ENCODE assay signal across 22 cellular contexts in genomic region chr5:116951217-116951616, GRCh38.
A peak's percentile ranks its signal among the peaks of the same experiment; 100 is the strongest.
DNase-seq lines count a peak whose midpoint lies in the region; ATAC-seq, FAIRE-seq and TF ChIP-seq lines count a peak whose summit lies in the region.
"Had no signal": no experiment of that assay in that cellular context is flagged by ENCODE, and none has a peak within 500 bp of the region (broad histone marks: within the 10 kb centered on the region; RNA-seq: fewer than 3 reads in every experiment).

No MANE protein-coding gene starts in this region.

- DNase-seq in HepG2 (ENCODE audit: low spot score) (no peak), right lobe of liver (no peak), K562 (ENCODE audit: extremely low read depth in 1 of 4, low spot score in 3 of 4) (no peak), activated gamma-delta T cell (lab: John Stamatoyannopoulos, UW) (no peak)
- DNase-seq: ACHN; CD4-positive, alpha-beta T cell; CD8-positive, alpha-beta T cell; COR-L47; DMS 273 treated with DMSO at 0.1 percent for 48 hours; DMS153; DMS53; DMS79; DND-41; EL; GDM1 had no signal

- H2AFZ ChIP-seq in HepG2 (ENCODE audit: low read length) (no peak overlapping the region), K562 (ENCODE audit: low read depth, low read length) (no peak overlapping the region)

- H4K20me1 ChIP-seq in HepG2 (ENCODE audit: insufficient read depth, low read length) (no peaks in the 10 kb centered on the region), K562 (replicated peaks; ENCODE audit: control insufficient read depth, insufficient read depth, low read length) (no peaks in the 10 kb centered on the region)
- H4K20me1 ChIP-seq: BLaER1 treated with 17β-estradiol and CSF1 and Interleukin-3, amounts not matched to agents 10 nM and 100 nM had no signal

- H3K4me3 ChIP-seq in HepG2 (replicated peaks in 1 of 3; ENCODE audit: insufficient read depth in 1 of 3, low read depth in 2 of 3, low read length in 3 of 3) (no peak overlapping the region), right lobe of liver (no peak overlapping the region), K562 (no peak overlapping the region)
- H3K4me3 ChIP-seq: BLaER1 treated with 17β-estradiol and CSF1 and Interleukin-3, amounts not matched to agents 10 nM and 100 nM; GM12878 had no signal

- intact Hi-C loops in HepG2 (cut with micrococcal nuclease; ENCODE audit: unreplicated experiment) (no loop called here), right lobe of liver (cut with DNase I) (no loop called here), K562 (cut with micrococcal nuclease) (no loop called here)

- H3K4me1 ChIP-seq in HepG2 (ENCODE audit: insufficient read depth, low read length) (no peaks in the 10 kb centered on the region), right lobe of liver (no peaks in the 10 kb centered on the region), K562 (replicated peaks in 1 of 2; ENCODE audit: control insufficient read depth in 2 of 2, insufficient read depth in 2 of 2, low read length in 2 of 2) (no peaks in the 10 kb centered on the region)

- H3K36me3 ChIP-seq in HepG2 (replicated peaks in 1 of 2; ENCODE audit: control insufficient read depth in 1 of 2, insufficient read depth in 2 of 2, low read length in 2 of 2) (no peaks in the 10 kb centered on the region), right lobe of liver (no peaks in the 10 kb centered on the region), K562 (ENCODE audit: control insufficient read depth, insufficient read depth, low read length) (no peaks in the 10 kb centered on the region)
- H3K36me3 ChIP-seq: BLaER1 treated with 17β-estradiol and CSF1 and Interleukin-3, amounts not matched to agents 10 nM and 100 nM had no signal

- CTCF ChIA-PET in HepG2 (lab: Yijun Ruan, JAX; ENCODE audit: low intra/inter-chr PET ratio, low total read pairs) (no interaction called here), K562 (lab: Yijun Ruan, JAX; ENCODE audit: low intra/inter-chr PET ratio) (no interaction called here)

- no peak for TF ChIP-seq EP300 in HepG2 (IDR thresholded peaks at IDR 0.05; ENCODE audit: low read depth in 2 of 2, low read length in 2 of 2)
- TF ChIP-seq EP300 in HepG2 (CRISPR knock-in tag; IDR thresholded peaks at IDR 0.05; ENCODE audit: borderline replicate concordance) = no peak
- no peak for TF ChIP-seq EP300 in K562 (IDR thresholded peaks at IDR 0.05; ENCODE audit: low read length)

- no peak overlapping the region for H3K27ac ChIP-seq in HepG2 (ENCODE audit: extremely low read length, insufficient read depth, low read length)
- no peak overlapping the region for H3K27ac ChIP-seq in right lobe of liver
- no peak overlapping the region for H3K27ac ChIP-seq in K562 (ENCODE audit: extremely low read depth, low read depth, low read length)
- H3K27ac ChIP-seq: 22Rv1; BLaER1 treated with 17β-estradiol and CSF1 and Interleukin-3, amounts not matched to agents 10 nM and 100 nM; C4-2B had no signal

- H3K4me2 ChIP-seq in HepG2 (ENCODE audit: low read depth, low read length) (no peak overlapping the region), K562 (ENCODE audit: insufficient read depth, low read length) (no peak overlapping the region)
- H3K4me2 ChIP-seq: BLaER1 treated with 17β-estradiol and CSF1 and Interleukin-3, amounts not matched to agents 10 nM and 100 nM had no signal

- no peak for TF ChIP-seq CTCF in HepG2 (CRISPR knock-in tag; IDR thresholded peaks at IDR 0.05)
- no peak for TF ChIP-seq CTCF in right lobe of liver (IDR thresholded peaks at IDR 0.05)
- no peak for TF ChIP-seq CTCF in K562 (IDR thresholded peaks at IDR 0.05 in 2 of 3, conservative IDR thresholded peaks at IDR 0.05 in 1 of 3; ENCODE audit: insufficient read depth in 2 of 3, low read depth in 1 of 3, low read length in 3 of 3)

- H3K27me3 ChIP-seq in HepG2 (ENCODE audit: control insufficient read depth in 1 of 2, insufficient read depth in 2 of 2, low read length in 2 of 2) = 0 out of 5 replicates have a peak, but pooled peaks cover 0 to 2% of the 10 kb centered on the region in 2 experiments
- no peaks in the 10 kb centered on the region for H3K27me3 ChIP-seq in right lobe of liver
- no peaks in the 10 kb centered on the region for H3K27me3 ChIP-seq in K562 (ENCODE audit: control insufficient read depth in 2 of 2, insufficient read depth in 2 of 2, low read length in 2 of 2)
- H3K27me3 ChIP-seq: BLaER1 treated with 17β-estradiol and CSF1 and Interleukin-3, amounts not matched to agents 10 nM and 100 nM had no signal

- BruUV-seq in HepG2 (replicated peaks; lab: Mats Ljungman, UMichigan) = no TSS peak
- no TSS peak for BruUV-seq in K562 (replicated peaks; lab: Mats Ljungman, UMichigan)

- POLR2A ChIA-PET in HepG2 (lab: Yijun Ruan, JAX) (no interaction called here), K562 (lab: Yijun Ruan, JAX) (no interaction called here)

- TF ChIP-seq RAD21 in HepG2 (CRISPR knock-in tag; IDR thresholded peaks at IDR 0.05) (no peak), K562 (CRISPR knock-in tag; conservative IDR thresholded peaks at IDR 0.05 in 1 of 2, IDR thresholded peaks at IDR 0.05 in 1 of 2) (no peak)

- H3K9ac ChIP-seq in HepG2 (ENCODE audit: insufficient read depth, low read depth, low read length) (no peak overlapping the region), K562 (ENCODE audit: insufficient read depth in 1 of 2, low read depth in 2 of 2, low read length in 2 of 2) (no peak overlapping the region)
- H3K9ac ChIP-seq: BLaER1 treated with 17β-estradiol and CSF1 and Interleukin-3, amounts not matched to agents 10 nM and 100 nM had no signal

- in situ Hi-C loops in HepG2 (cut with HindIII; ENCODE audit: extremely low pct_ligation_motif_present, low pct_unique_long_range_greater_than_20kb) (no loop called here), K562 (cut with MboI) (no loop called here)

- FAIRE-seq in HepG2 (lab: Jason Lieb, UNC) (no peak), K562 (lab: Jason Lieb, UNC) (no peak)
- FAIRE-seq: GM12878, GM12892, GM18507 had no signal

- no peaks in the 10 kb centered on the region for H3K9me1 ChIP-seq in K562 (ENCODE audit: control insufficient read depth, insufficient read depth, low read length)

- no peaks in the 10 kb centered on the region for H3K9me3 ChIP-seq in HepG2 (ENCODE audit: low read length)
- no peaks in the 10 kb centered on the region for H3K9me3 ChIP-seq in right lobe of liver
- H3K9me3 ChIP-seq in K562 (replicated peaks; ENCODE audit: control insufficient read depth, insufficient read depth, low read depth, low read length) = no peaks in the 10 kb centered on the region

- H3K79me2 ChIP-seq in HepG2 (ENCODE audit: insufficient read depth, low read length) (no peaks in the 10 kb centered on the region), K562 (ENCODE audit: control insufficient read depth, insufficient read depth, low read length) (no peaks in the 10 kb centered on the region)

- TF ChIP-seq POLR2A in HepG2 (IDR thresholded peaks at IDR 0.05; ENCODE audit: insufficient read depth in 1 of 2, low read depth in 2 of 2, low read length in 2 of 2) (no peak), right lobe of liver (IDR thresholded peaks at IDR 0.05) (no peak), K562 (conservative IDR thresholded peaks at IDR 0.05) (no peak)

- WGBS in HepG2 (ENCODE audit: low lambda C conversion rate) = 97% methylated on average over 1 of the region's 1 CpG
- WGBS in right lobe of liver (ENCODE audit: insufficient coverage, low coverage, low lambda C conversion rate, missing lambda C conversion rate) = 88% methylated on average over 1 of the region's 1 CpG
- WGBS in K562 (ENCODE audit: insufficient coverage, low coverage, missing lambda C conversion rate) = 0% methylated on average over 1 of the region's 1 CpG

- ATAC-seq in HepG2 (no peak), right lobe of liver (no peak), K562 (no peak), GM19467 (IDR thresholded peaks at IDR 0.05; ENCODE audit: unreplicated experiment) (no peak)
- ATAC-seq: CD8-positive, alpha-beta T cell; GM12878 had no signal

TF ChIP-seq in HepG2, 621 proteins besides CTCF, POLR2A, EP300 and RAD21 (continues in another document):
- TF ChIP-seq ZNF564 (CRISPR knock-in tag; IDR thresholded peaks at IDR 0.05) (no peak), HDAC1 (CRISPR knock-in tag; IDR thresholded peaks at IDR 0.05) (no peak), RBM22 (optimal IDR thresholded peaks at IDR 0.05; ENCODE audit: low read length) (no peak), ESRRA (CRISPR knock-in tag; IDR thresholded peaks at IDR 0.05; ENCODE audit: low read depth) (no peak), HOXA5 (CRISPR knock-in tag; IDR thresholded peaks at IDR 0.05) (no peak), TBP (CRISPR knock-in tag; IDR thresholded peaks at IDR 0.05) (no peak), THYN1 (CRISPR knock-in tag; IDR thresholded peaks at IDR 0.05; ENCODE audit: borderline replicate concordance, low read depth) (no peak), MAFF (IDR thresholded peaks at IDR 0.05; ENCODE audit: low read depth, low read length) (peak; percentile 91), MAFK (conservative IDR thresholded peaks at IDR 0.05 in 1 of 2, IDR thresholded peaks at IDR 0.05 in 1 of 2; ENCODE audit: low read length in 2 of 2) (peak; percentile 91 to 95)

TF ChIP-seq in K562, 482 proteins besides CTCF, POLR2A, EP300 and RAD21 (continues in another document):
- TF ChIP-seq PTBP1 (IDR thresholded peaks at IDR 0.05; ENCODE audit: low read depth, low read length) = no peak
- TF ChIP-seq C11orf30 (IDR thresholded peaks at IDR 0.05; ENCODE audit: low read depth) = peak; percentile 52; the same call in 1 of the 2 replicates
- no peak for TF ChIP-seq CEBPB (tag; IDR thresholded peaks at IDR 0.05)
- TF ChIP-seq ETV1 (tag; conservative IDR thresholded peaks at IDR 0.05; ENCODE audit: low read depth) = no peak
- no peak for TF ChIP-seq GABPA (tag; conservative IDR thresholded peaks at IDR 0.05; ENCODE audit: low read depth)
- TF ChIP-seq ZSCAN32 (CRISPR knock-in tag; IDR thresholded peaks at IDR 0.05) = no peak
- no peak for TF ChIP-seq TBP (optimal IDR thresholded peaks at IDR 0.05; ENCODE audit: low read depth, low read length)
- TF ChIP-seq TAF7 (tag; IDR thresholded peaks at IDR 0.05) = no peak
- TF ChIP-seq ZBTB12 (CRISPR knock-in tag; IDR thresholded peaks at IDR 0.05) = no peak
- TF ChIP-seq ARID1B (IDR thresholded peaks at IDR 0.05) = no peak
- no peak for TF ChIP-seq U2AF1 (optimal IDR thresholded peaks at IDR 0.05; ENCODE audit: low read depth, low read length)
- TF ChIP-seq ZNF316 (IDR thresholded peaks at IDR 0.05) = peak; percentile 82
- no peak for TF ChIP-seq ZSCAN29 (IDR thresholded peaks at IDR 0.05)

Comparison
In these comparisons a context has a peak if more than half of its experiments do, and no peak if none do; other contexts are left out.
1. Of the 241 proteins assayed by ChIP-seq in both HepG2 and K562: peak only in HepG2: none; only in K562: MAFG; in both: MAFF and MAFK; in neither: 238.